ENCODE assay signal across 22 cellular contexts in genomic region chr4:7000421-7001176, GRCh38. TPM values are rescaled to one million over a fixed set of nuclear protein-coding genes. Genes with fewer than 3 reads are reported as not detected.
A peak's percentile ranks its signal among the peaks of the same experiment; 100 is the strongest.
DNase-seq lines count a peak whose midpoint lies in the region; FAIRE-seq and TF ChIP-seq lines count a peak whose summit lies in the region.
"Had no signal": no experiment of that assay in that cellular context is flagged by ENCODE, and none has a peak within 500 bp of the region (broad histone marks: within the 10 kb centered on the region; RNA-seq: fewer than 3 reads in every experiment).

No MANE protein-coding gene starts in this region.

- POLR2A ChIA-PET in RWPE1 (lab: Yijun Ruan, JAX; ENCODE audit: low non-redundant PET) (no interaction called here), H1 (lab: Charles Lee; ENCODE audit: partially characterized antibody) (interaction anchor here (0.5 to 4.3 kb wide), 3 partner anchors 12 to 1018 kb away, joined by 3 to 15 read pairs (median 3); partner anchors contain the start of gene TBC1D14)

- peaks cover 32% of the 10 kb centered on the region for H3K4me1 Mint-ChIP-seq in T-helper 1 cell treated with Interleukin-12 subunit alpha and Interleukin-12 subunit beta and Interleukin-4 antibody, amounts not matched to agents 30 μg/mL and 1 μg/mL, for 36 hours (ENCODE audit: low read depth)
- H3K4me1 Mint-ChIP-seq in progenitor cell of endocrine pancreas (ENCODE audit: low read depth), result no peaks in the 10 kb centered on the region

- WGBS in H1 (ENCODE audit: extremely low coverage in 1 of 2, insufficient coverage in 1 of 2, insufficient read length in 1 of 2, insufficient replicate concordance in 2 of 2, low coverage in 1 of 2, low lambda C conversion rate in 2 of 2, missing lambda C conversion rate in 1 of 2), 2 experiments, result 91% methylated on average over 18 of the region's 18 CpGs; no CpG with 5 or more reads in 1 of the 2 experiments

- TF ChIP-seq CTCF in RWPE1 (conservative IDR thresholded peaks at IDR 0.05; ENCODE audit: low read depth) (no peak), H1 (IDR thresholded peaks at IDR 0.05; ENCODE audit: control extremely low read depth in 1 of 3, insufficient read depth in 1 of 3, low read depth in 1 of 3, low read length in 3 of 3) (no peak), progenitor cell of endocrine pancreas (IDR thresholded peaks at IDR 0.05; ENCODE audit: unreplicated experiment) (no peak)

- H3K4me2 ChIP-seq in H1 (ENCODE audit: insufficient read depth in 1 of 2, low read depth in 2 of 2, low read length in 2 of 2), result no peak overlapping the region
- H3K4me2 ChIP-seq: BLaER1 had no signal

- no peak for TF ChIP-seq EP300 in H1 (IDR thresholded peaks at IDR 0.05; ENCODE audit: borderline replicate concordance in 1 of 2, low read depth in 2 of 2, low read length in 2 of 2)

- no peak overlapping the region for H4K91ac ChIP-seq in H1 (replicated peaks; ENCODE audit: insufficient read length, low read length)

- H3K4me1 ChIP-seq in H1 (replicated peaks in 1 of 4; ENCODE audit: control insufficient read depth in 3 of 4, insufficient read depth in 4 of 4, low read length in 3 of 4), result no peaks in the 10 kb centered on the region
- H3K4me1 ChIP-seq: left ventricle myocardium inferior, right atrium auricular region had no signal

- H4K8ac ChIP-seq in H1 (ENCODE audit: extremely low read depth, insufficient read depth, low read length), result 0 out of 2 replicates have a peak overlapping the region, but pooled peaks have one; percentile 19

- no peaks in the 10 kb centered on the region; the same call in 1 of the 2 replicates for H3K23me2 ChIP-seq in H1 (ENCODE audit: low read depth, low read length)

- H3K56ac ChIP-seq in H1 (replicated peaks; ENCODE audit: insufficient read length, low read depth, low read length), result no peak overlapping the region

- peaks cover 40% of the 10 kb centered on the region for H3K36me3 Mint-ChIP-seq in T-helper 1 cell treated with Interleukin-12 subunit alpha and Interleukin-12 subunit beta and Interleukin-4 antibody, amounts not matched to agents 30 μg/mL and 1 μg/mL, for 36 hours (ENCODE audit: low read depth)
- peaks cover 27% of the 10 kb centered on the region for H3K36me3 Mint-ChIP-seq in progenitor cell of endocrine pancreas (ENCODE audit: insufficient read depth)

- CTCF ChIA-PET in RWPE1 (lab: Yijun Ruan, JAX) (no interaction called here), H1 (lab: Charles Lee; ENCODE audit: partially characterized antibody) (interaction anchor here (1.6 kb wide), 1 partner anchor 81 kb away, joined by 3 read pairs; no protein-coding TSS in a partner anchor)

- no peaks in the 10 kb centered on the region for H3K27me3 ChIP-seq in H1 (replicated peaks in 1 of 4; ENCODE audit: control insufficient read depth in 3 of 4, extremely low read depth in 1 of 4, insufficient read depth in 3 of 4, low read length in 3 of 4)
- H3K27me3 ChIP-seq: BLaER1, cardiac muscle cell, esophagus squamous epithelium, right atrium auricular region had no signal

- H3K79me2 ChIP-seq in H1 (ENCODE audit: control insufficient read depth in 1 of 2, insufficient read depth in 2 of 2, low read length in 2 of 2), result no peaks in the 10 kb centered on the region

- H3K9ac ChIP-seq in H1 (replicated peaks in 1 of 4; ENCODE audit: extremely low read depth in 1 of 4, low read depth in 3 of 4, low read length in 3 of 4), result no peak overlapping the region
- H3K9ac ChIP-seq: BLaER1 had no signal

- H2BK15ac ChIP-seq in H1 (ENCODE audit: low read length), result no peak overlapping the region

- no peak for TF ChIP-seq RAD21 in H1 (IDR thresholded peaks at IDR 0.05 in 1 of 2, conservative IDR thresholded peaks at IDR 0.05 in 1 of 2; ENCODE audit: low read depth in 2 of 2, low read length in 2 of 2)

- peak overlapping the region; percentile 92 for H3K27ac Mint-ChIP-seq in T-helper 1 cell treated with Interleukin-12 subunit alpha and Interleukin-12 subunit beta and Interleukin-4 antibody, amounts not matched to agents 30 μg/mL and 1 μg/mL, for 36 hours
- peak overlapping the region; percentile 43 for H3K27ac Mint-ChIP-seq in progenitor cell of endocrine pancreas

- no peak overlapping the region for H2BK5ac ChIP-seq in H1 (ENCODE audit: low read depth, low read length)

- no peak overlapping the region for H2BK12ac ChIP-seq in H1 (ENCODE audit: low read depth, low read length)

- no peak overlapping the region for H2BK20ac ChIP-seq in H1 (ENCODE audit: low read length)

- H3K27ac ChIP-seq in RWPE1 (peak overlapping the region; percentile 84), H1 (ENCODE audit: low read depth, low read length) (no peak overlapping the region)
- H3K27ac ChIP-seq: 22Rv1, BLaER1, cardiac muscle cell, left ventricle myocardium inferior, right atrium auricular region had no signal

- H4K5ac ChIP-seq in H1 (ENCODE audit: insufficient read length, low read depth, low read length), result no peak overlapping the region

- no peak overlapping the region for H3K14ac ChIP-seq in H1 (ENCODE audit: insufficient read length)

- no peak overlapping the region for H2AFZ ChIP-seq in H1 (ENCODE audit: low read length)

- DNase-seq in T-helper 1 cell (no peak), RWPE1 (ENCODE audit: low spot score) (no peak), H1 (ENCODE audit: low read depth in 1 of 2, low spot score in 2 of 2) (no peak), progenitor cell of endocrine pancreas (ENCODE audit: low spot score, unreplicated experiment) (no peak), epidermal melanocyte (ENCODE audit: insufficient read length, low spot score) (no peak), GM19238 (ENCODE audit: insufficient read length, low spot score) (no peak), middle frontal gyrus (ENCODE audit: extremely low spot score, low spot score) (no peak)
- DNase-seq: activated T-cell treated with anti-CD3 and anti-CD28 coated beads, Interleukin-2, amount 50 U/mL, for 48 hours; effector CD4-positive, alpha-beta T cell; esophagus squamous epithelium; left ventricle myocardium inferior; NCI-H1048; NCI-H2081; NCI-H510A treated with DMSO at 0.1 percent for 48 hours; RPMI8226; stimulated activated naive CD4-positive, alpha-beta T cell treated with Interleukin-2 at 50 U/mL for 16 hours; trophoblast cell had no signal

- no peaks in the 10 kb centered on the region for H3K9me3 ChIP-seq in H1 (ENCODE audit: insufficient read depth in 2 of 2, low read depth in 1 of 2, low read length in 1 of 2)
- H3K9me3 ChIP-seq: BLaER1, esophagus squamous epithelium, left ventricle myocardium inferior, right atrium auricular region had no signal

- no peak overlapping the region for H3K4ac ChIP-seq in H1 (replicated peaks; ENCODE audit: insufficient read length, low read depth, low read length)

- no peak overlapping the region for H3K4me3 ChIP-seq in H1 (ENCODE audit: extremely low read depth in 1 of 4, insufficient read depth in 2 of 4, low read depth in 3 of 4, low read length in 4 of 4)
- H3K4me3 ChIP-seq: BLaER1, cardiac muscle cell, esophagus squamous epithelium, left ventricle myocardium inferior, right atrium auricular region had no signal

- H4K20me1 ChIP-seq in H1 (replicated peaks in 1 of 2; ENCODE audit: control insufficient read depth in 1 of 2, insufficient read depth in 2 of 2, low read length in 2 of 2), result peaks cover 13 to 18% of the 10 kb centered on the region in 2 experiments

- no peak overlapping the region for H3K4me3 Mint-ChIP-seq in T-helper 1 cell treated with Interleukin-12 subunit alpha and Interleukin-12 subunit beta and Interleukin-4 antibody, amounts not matched to agents 30 μg/mL and 1 μg/mL, for 36 hours
- H3K4me3 Mint-ChIP-seq in progenitor cell of endocrine pancreas (ENCODE audit: low read depth), result no peak overlapping the region

- no peak for FAIRE-seq in H1 (lab: Jason Lieb, UNC)

- H3K79me1 ChIP-seq in H1 (ENCODE audit: low read depth, low read length), result 0 out of 2 replicates have a peak, but pooled peaks cover 2% of the 10 kb centered on the region

- H3K23ac ChIP-seq in H1 (ENCODE audit: insufficient read length), result no peak overlapping the region

- H3K36me3 ChIP-seq in H1 (ENCODE audit: control insufficient read depth in 2 of 4, insufficient read depth in 4 of 4, low read length in 3 of 4), result peaks cover 27 to 55% (median 42%) of the 10 kb centered on the region in 4 experiments

- no peak overlapping the region for H2AK5ac ChIP-seq in H1 (ENCODE audit: low read depth, low read length)

- H3K18ac ChIP-seq in H1 (ENCODE audit: extremely low read depth, low read length), result no peak overlapping the region

- no peak for TF ChIP-seq POLR2A in H1 (IDR thresholded peaks at IDR 0.05; ENCODE audit: control extremely low read depth in 1 of 2, low read depth in 2 of 2, low read length in 2 of 2)

- no peaks in the 10 kb centered on the region for H3K27me3 Mint-ChIP-seq in T-helper 1 cell treated with Interleukin-12 subunit alpha and Interleukin-12 subunit beta and Interleukin-4 antibody, amounts not matched to agents 30 μg/mL and 1 μg/mL, for 36 hours (ENCODE audit: low read depth)
- H3K27me3 Mint-ChIP-seq in progenitor cell of endocrine pancreas, result no peaks in the 10 kb centered on the region

- H3K9me3 Mint-ChIP-seq in T-helper 1 cell treated with Interleukin-12 subunit alpha and Interleukin-12 subunit beta and Interleukin-4 antibody, amounts not matched to agents 30 μg/mL and 1 μg/mL, for 36 hours, result no peaks in the 10 kb centered on the region
- H3K9me3 Mint-ChIP-seq in progenitor cell of endocrine pancreas (ENCODE audit: low read depth), result no peaks in the 10 kb centered on the region

- H2BK120ac ChIP-seq in H1 (replicated peaks; ENCODE audit: low read depth, low read length), result no peak overlapping the region

TF ChIP-seq in H1, 55 proteins besides CTCF, POLR2A, EP300 and RAD21 (continues in another document):
- TF ChIP-seq JUND (IDR thresholded peaks at IDR 0.05; ENCODE audit: low read length), result no peak
- no peak for TF ChIP-seq CHD1 (IDR thresholded peaks at IDR 0.05; ENCODE audit: low read depth, low read length)
- no peak for TF ChIP-seq CREB1 (IDR thresholded peaks at IDR 0.05)
- no peak for TF ChIP-seq E2F6 (IDR thresholded peaks at IDR 0.05)
- no peak for TF ChIP-seq CHD2 (IDR thresholded peaks at IDR 0.05; ENCODE audit: low read length)

RNA-seq across cellular contexts. Expression of gene TADA2B, which starts 42.6 kb away (rescaled TPM):
- 12.1 and 12.3 TPM in 2 replicates for total RNA-seq in H1 (2021; fragmentation: NEBNext Ultra II Directional; extraction: Animal tissue kit (Norgen Biotek cat#: 25700))
- polyA plus RNA-seq in H1 (2011; rRNA removed), result 5.7 and 6.5 TPM in 2 replicates
- polyA plus RNA-seq in H1 (2011; cell fraction: cytosol; rRNA removed), result 5.1 TPM
- polyA plus RNA-seq in H1 (2011; cell fraction: nucleus; rRNA removed), result 8.2 TPM
- 7.6 to 10.1 TPM (median 8.7 TPM) in 4 replicates for polyA plus RNA-seq in H1 (2012, experiment 1 of 2)
- polyA plus RNA-seq in H1 (2012, experiment 2 of 2), result 5.6 TPM
- polyA plus RNA-seq in H1 (2013, experiment 1 of 2), result 6.1 TPM
- 6.0 TPM for polyA plus RNA-seq in H1 (2013, experiment 2 of 2)
- 3.7 and 5.2 TPM in 2 replicates for polyA minus RNA-seq in H1 (2011; rRNA and poly(A)+ RNA removed)
- polyA minus RNA-seq in H1 (2011; cell fraction: cytosol; rRNA and poly(A)+ RNA removed), result 4.4 TPM
- polyA minus RNA-seq in H1 (2011; cell fraction: nucleus; rRNA and poly(A)+ RNA removed), result 5.3 TPM
- total RNA-seq in progenitor cell of endocrine pancreas, result 21.2 and 21.8 TPM in 2 replicates
